In the genomic region with DNA sequence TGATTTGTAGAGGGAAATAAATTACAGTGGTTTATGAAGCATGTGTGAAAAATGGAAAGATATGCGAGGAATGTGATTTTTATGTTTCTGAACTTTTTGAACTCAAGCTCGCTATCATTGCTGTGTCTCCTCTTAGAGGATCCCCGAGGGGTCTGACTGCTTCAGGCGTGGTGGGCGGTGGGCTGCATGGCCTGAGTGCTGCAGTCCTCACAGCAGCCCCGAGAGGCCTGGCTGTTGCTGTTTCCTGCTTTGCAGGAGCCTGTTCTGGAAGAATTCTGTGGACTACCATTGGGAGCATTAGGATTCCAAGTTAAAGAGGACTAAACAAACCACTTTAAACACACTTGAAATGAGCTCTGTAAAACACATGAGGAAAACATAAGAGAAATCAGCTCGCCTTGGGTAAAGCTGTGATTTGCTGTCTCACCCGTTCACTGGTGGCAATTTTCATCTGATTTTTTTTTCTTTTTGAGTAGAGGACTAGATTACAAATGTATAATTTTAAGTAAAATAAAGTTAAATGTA, we compare ENCODE assay signal across 14 cellular contexts.
DNase-seq lines count a peak whose midpoint lies in the region; ATAC-seq, FAIRE-seq and TF ChIP-seq lines count a peak whose summit lies in the region.
"Had no signal": no experiment of that assay in that cellular context is flagged by ENCODE, and none has a peak within 500 bp of the region (broad histone marks: within the 10 kb centered on the region; RNA-seq: fewer than 3 reads in every experiment).

No MANE protein-coding gene starts in this region.

- in situ Hi-C loops in GM23248 (cut with MboI): loop anchor here (25.0 kb wide), 1 partner anchor 274 kb away; no protein-coding TSS in a partner anchor

- peaks cover 32% of the 10 kb centered on the region for H3K4me1 ChIP-seq in GM23248 (ENCODE audit: insufficient read depth)
- peaks cover 26% of the 10 kb centered on the region for H3K4me1 ChIP-seq in hepatocyte (ENCODE audit: insufficient read depth)
- H3K4me1 ChIP-seq in kidney (ENCODE audit: control insufficient read depth in 1 of 2, insufficient read depth in 1 of 2, low read depth in 1 of 2, low read length in 2 of 2): peaks cover 20 to 38% of the 10 kb centered on the region in 2 donors

- peak overlapping the region; percentile 67 for H3K4me3 ChIP-seq in GM23248
- H3K4me3 ChIP-seq in hepatocyte: no peak overlapping the region
- H3K4me3 ChIP-seq in skeletal muscle cell (ENCODE audit: low read depth, low read length): peak overlapping the region; percentile 30
- no peak overlapping the region for H3K4me3 ChIP-seq in kidney (ENCODE audit: low read length in 2 of 2)

- TF ChIP-seq CTCF in hepatocyte (IDR thresholded peaks at IDR 0.05; ENCODE audit: poor library complexity) (no peak), kidney (IDR thresholded peaks at IDR 0.05; ENCODE audit: borderline replicate concordance, extremely low read depth, insufficient read depth) (no peak)

- H3K36me3 Mint-ChIP-seq in activated T-helper 17 cell treated with anti-CD3 and anti-CD28 coated beads, Interleukin-2, amount 50 U/mL, for 72 hours (ENCODE audit: low read depth): peaks cover 39% of the 10 kb centered on the region

- H3K27me3 ChIP-seq in GM23248 (replicated peaks; ENCODE audit: insufficient read depth): no peaks in the 10 kb centered on the region
- H3K27me3 ChIP-seq in hepatocyte: no peaks in the 10 kb centered on the region

- H3K79me2 ChIP-seq in GM23248 (ENCODE audit: insufficient read depth) (peaks cover 96% of the 10 kb centered on the region), hepatocyte (peaks cover 96% of the 10 kb centered on the region)

- H3K36me3 ChIP-seq in GM23248 (ENCODE audit: low read depth): no peaks in the 10 kb centered on the region
- no peaks in the 10 kb centered on the region for H3K36me3 ChIP-seq in hepatocyte (replicated peaks; ENCODE audit: insufficient read depth, low read depth)
- H3K36me3 ChIP-seq in kidney (ENCODE audit: control insufficient read depth in 1 of 2, insufficient read depth in 2 of 2, low read length in 2 of 2): peaks cover 0 to 2% of the 10 kb centered on the region in 2 donors

- H3K4me2 ChIP-seq in GM23248 (ENCODE audit: unreplicated experiment) (peak overlapping the region; percentile 90), hepatocyte (peak overlapping the region; percentile 57)

- peak overlapping the region; percentile 55 for H3K27ac Mint-ChIP-seq in activated T-helper 17 cell treated with anti-CD3 and anti-CD28 coated beads, Interleukin-2, amount 50 U/mL, for 72 hours
- H3K27ac Mint-ChIP-seq: activated naive CD8-positive, alpha-beta T cell treated with anti-CD3 and anti-CD28 coated beads, Interleukin-2, amount 10 ng/mL, durations not matched to agents 7 days and 5 days had no signal

- no peaks in the 10 kb centered on the region for H3K9me3 ChIP-seq in GM23248 (ENCODE audit: low read depth)
- H3K9me3 ChIP-seq in hepatocyte (ENCODE audit: low read depth): no peaks in the 10 kb centered on the region
- no peaks in the 10 kb centered on the region for H3K9me3 ChIP-seq in kidney (ENCODE audit: control insufficient read depth in 1 of 2, low read length in 2 of 2)

- ATAC-seq in activated T-helper 17 cell treated with anti-CD3 and anti-CD28 coated beads, Interleukin-2, amount 50 U/mL, for 72 hours (replicated peaks): no peak
- ATAC-seq in HG03521 (IDR thresholded peaks at IDR 0.05; ENCODE audit: unreplicated experiment) (no peak), HG03442 (IDR thresholded peaks at IDR 0.05; ENCODE audit: unreplicated experiment) (no peak)

- H4K20me1 ChIP-seq in GM23248 (ENCODE audit: insufficient read depth): no peaks in the 10 kb centered on the region
- peaks cover 64% of the 10 kb centered on the region for H4K20me1 ChIP-seq in hepatocyte (ENCODE audit: insufficient read depth, poor library complexity, severe bottlenecking)

- WGBS in GM23248 (ENCODE audit: low coverage in 1 of 2, low lambda C conversion rate in 2 of 2, missing lambda C conversion rate in 2 of 2), 2 experiments: 48 to 51% methylated on average over 8 of the region's 8 CpGs
- WGBS in hepatocyte (ENCODE audit: low lambda C conversion rate, missing lambda C conversion rate): 54% methylated on average over 8 of the region's 8 CpGs

- no peak overlapping the region for H3K4me3 Mint-ChIP-seq in activated T-helper 17 cell treated with anti-CD3 and anti-CD28 coated beads, Interleukin-2, amount 50 U/mL, for 72 hours
- H3K4me3 Mint-ChIP-seq: activated naive CD8-positive, alpha-beta T cell treated with anti-CD3 and anti-CD28 coated beads, Interleukin-2, amount 10 ng/mL, durations not matched to agents 7 days and 5 days had no signal

- FAIRE-seq in kidney (lab: Jason Lieb, UNC): no peak

- H3K27ac ChIP-seq in GM23248 (peak overlapping the region; percentile 73), hepatocyte (peak overlapping the region; percentile 16), kidney (ENCODE audit: low read depth in 2 of 2, low read length in 2 of 2) (no peak overlapping the region)

- peaks cover 20% of the 10 kb centered on the region for H3F3A ChIP-seq in GM23248 (ENCODE audit: insufficient read depth)

- H2AFZ ChIP-seq in GM23248 (0 out of 2 replicates have a peak overlapping the region, but pooled peaks have one; percentile 52), hepatocyte (no peak overlapping the region)

- no peaks in the 10 kb centered on the region for H3K9me3 Mint-ChIP-seq in activated T-helper 17 cell treated with anti-CD3 and anti-CD28 coated beads, Interleukin-2, amount 50 U/mL, for 72 hours
- H3K9me3 Mint-ChIP-seq: activated naive CD8-positive, alpha-beta T cell treated with anti-CD3 and anti-CD28 coated beads, Interleukin-2, amount 10 ng/mL, durations not matched to agents 7 days and 5 days had no signal

- no peak for DNase-seq in GM23248
- DNase-seq in hepatocyte (ENCODE audit: low spot score): no peak
- no peak for DNase-seq in skeletal muscle cell (ENCODE audit: low read depth)
- no peak for DNase-seq in medulla oblongata (ENCODE audit: extremely low spot score)
- no peak for DNase-seq in kidney
- DNase-seq: activated CD4-positive, alpha-beta T cell treated with anti-CD3 and anti-CD28 coated beads, Interleukin-2, amount 50 U/mL, for 4 hours; activated naive CD8-positive, alpha-beta T cell treated with anti-CD3 and anti-CD28 coated beads, Interleukin-2, amount 10 ng/mL, durations not matched to agents 7 days and 5 days; Calu3; Karpas-422; NCI-H526; stimulated activated CD4-positive, alpha-beta T cell treated with anti-CD3 and anti-CD28 coated beads, Interleukin-2, amount 100 ng/mL, for 24 hours had no signal

- intact Hi-C loops in kidney (cut with DNase I): no loop called here

- no peaks in the 10 kb centered on the region for H3K9me2 ChIP-seq in GM23248 (ENCODE audit: insufficient read depth)
- H3K9me2 ChIP-seq in hepatocyte (replicated peaks; ENCODE audit: insufficient read depth): no peaks in the 10 kb centered on the region

- H3K9ac ChIP-seq in GM23248: peak overlapping the region; percentile 70
- H3K9ac ChIP-seq in kidney (ENCODE audit: low read length in 2 of 2): no peak overlapping the region

- H3K4me1 Mint-ChIP-seq in activated T-helper 17 cell treated with anti-CD3 and anti-CD28 coated beads, Interleukin-2, amount 50 U/mL, for 72 hours: peaks cover 40% of the 10 kb centered on the region

- H3K27me3 Mint-ChIP-seq in activated T-helper 17 cell treated with anti-CD3 and anti-CD28 coated beads, Interleukin-2, amount 50 U/mL, for 72 hours: no peaks in the 10 kb centered on the region
- H3K27me3 Mint-ChIP-seq: activated naive CD8-positive, alpha-beta T cell treated with anti-CD3 and anti-CD28 coated beads, Interleukin-2, amount 10 ng/mL, durations not matched to agents 7 days and 5 days had no signal

Comparison
In these comparisons a context has a peak if more than half of its experiments do, and no peak if none do; other contexts are left out.
1. H3K27ac ChIP-seq: peak in GM23248 (single experiment) and hepatocyte (single experiment); none in kidney (0 of 2).
2. H3K4me3 ChIP-seq: peak in GM23248 (single experiment) and skeletal muscle cell (single experiment); none in hepatocyte (single experiment) and kidney (0 of 2).